Comparison of ENCODE assay signal across 9 cellular contexts in genomic region chr2:241762933-241763369, GRCh38. TPM values are rescaled to one million over a fixed set of nuclear protein-coding genes. Genes with fewer than 3 reads are reported as not detected.
DNase-seq lines count a peak whose midpoint lies in the region; ATAC-seq, FAIRE-seq and TF ChIP-seq lines count a peak whose summit lies in the region.
"Had no signal": no experiment of that assay in that cellular context is flagged by ENCODE, and none has a peak within 500 bp of the region (broad histone marks: within the 10 kb centered on the region; RNA-seq: fewer than 3 reads in every experiment).

No MANE protein-coding gene starts in this region.

- peaks cover 0 to 32% of the 10 kb centered on the region in 2 experiments; a peak in 1 of 4 replicates for H3K4me1 ChIP-seq in SK-N-SH (ENCODE audit: control insufficient read depth in 1 of 2, insufficient read depth in 2 of 2, low read depth in 1 of 2, low read length in 1 of 2)
- H3K4me1 ChIP-seq: A549 had no signal

- TF ChIP-seq CTCF in SK-N-SH (IDR thresholded peaks at IDR 0.05): no peak

- no peaks in the 10 kb centered on the region for H3K9me2 ChIP-seq in SK-N-SH

- peaks cover 12% of the 10 kb centered on the region for H3F3A ChIP-seq in SK-N-SH (replicated peaks; ENCODE audit: insufficient read depth)

- H3K27ac ChIP-seq in SK-N-SH (ENCODE audit: low read depth in 2 of 2, low read length in 1 of 2): peak overlapping the region in 1 of 2 experiments; percentile 53; a peak in 2 of 4 replicates
- H3K27ac ChIP-seq: A549 had no signal

- 81% methylated on average over 13 of the region's 13 CpGs for WGBS in SK-N-SH (ENCODE audit: low lambda C conversion rate)

- no peaks in the 10 kb centered on the region for H3K27me3 ChIP-seq in SK-N-SH (ENCODE audit: insufficient read depth)

- FAIRE-seq in RCC 7860 (lab: Jason Lieb, UNC): no peak
- FAIRE-seq: A549 had no signal

- H3K9me3 ChIP-seq in SK-N-SH: no peaks in the 10 kb centered on the region
- H3K9me3 ChIP-seq: A549 had no signal

- ATAC-seq in SK-N-SH treated with all-trans-retinoic acid at 6 μM for 48 hours: no peak
- no peak for ATAC-seq in HG03280 (IDR thresholded peaks at IDR 0.05; ENCODE audit: unreplicated experiment)
- ATAC-seq: A549 had no signal

- H3K79me2 ChIP-seq in SK-N-SH (ENCODE audit: insufficient read depth): no peaks in the 10 kb centered on the region

- TF ChIP-seq EP300 in SK-N-SH (IDR thresholded peaks at IDR 0.05; ENCODE audit: borderline replicate concordance in 1 of 2, low read depth in 1 of 2, low read length in 1 of 2): no peak

- H3K4me2 ChIP-seq in SK-N-SH: no peak overlapping the region
- H3K4me2 ChIP-seq: A549 had no signal

- intact Hi-C loops in cardiac septum (cut with DNase I): no loop called here

- peaks cover 11 to 16% of the 10 kb centered on the region in 2 experiments for H3K36me3 ChIP-seq in SK-N-SH (replicated peaks in 1 of 2; ENCODE audit: control insufficient read depth in 1 of 2, insufficient read depth in 2 of 2, low read length in 1 of 2)

- no peak overlapping the region for H3K9ac ChIP-seq in SK-N-SH

- TF ChIP-seq RAD21 in SK-N-SH (IDR thresholded peaks at IDR 0.05; ENCODE audit: low read length): no peak

- no peak overlapping the region for H3K4me3 ChIP-seq in SK-N-SH (ENCODE audit: low read depth in 2 of 2, low read length in 1 of 2)
- H3K4me3 ChIP-seq: A549 had no signal

- H2AFZ ChIP-seq in SK-N-SH (ENCODE audit: low read depth): no peak overlapping the region

- POLR2A ChIA-PET in SK-N-SH (lab: Yijun Ruan, JAX): interaction anchor here (1.1 kb wide), 1 partner anchor 61 kb away, joined by 3 read pairs; the partner anchor contains the start of gene ING5

- peak; percentile 45 for DNase-seq in SK-N-SH
- DNase-seq in activated CD4-positive, alpha-beta T cell treated with anti-CD3 and anti-CD28 coated beads, Interleukin-2, amount 50 U/mL, for 4 hours: peak; percentile 23 to 34
- peak; percentile 62 for DNase-seq in cardiac septum (ENCODE audit: low spot score)
- DNase-seq in stimulated activated CD8-positive, alpha-beta memory T cell treated with anti-CD3 and anti-CD28 coated beads, Interleukin-7, amount 100 ng/mL, for 24 hours (ENCODE audit: low read depth): peak; percentile 30
- DNase-seq in RCC 7860 (ENCODE audit: low spot score): no peak
- no peak for DNase-seq in amygdala (lab: John Stamatoyannopoulos, UW)

- H4K20me1 ChIP-seq in SK-N-SH (ENCODE audit: insufficient read depth): no peaks in the 10 kb centered on the region

- CTCF ChIA-PET in SK-N-SH (lab: Yijun Ruan, JAX): interaction anchor here (1.2 to 2.5 kb wide), 5 partner anchors 11 to 41 kb away, joined by 3 to 13 read pairs (median 4); partner anchors contain the start of genes D2HGDH and GAL3ST2

TF ChIP-seq in SK-N-SH, 30 proteins besides CTCF, POLR2A, EP300 and RAD21:
- TF ChIP-seq REST (IDR thresholded peaks at IDR 0.05; ENCODE audit: low read depth, low read length): no peak
- TF ChIP-seq IRF3 (IDR thresholded peaks at IDR 0.05; ENCODE audit: low read depth, low read length): no peak
- TF ChIP-seq RFX5 (IDR thresholded peaks at IDR 0.05; ENCODE audit: low read length): no peak
- no peak for TF ChIP-seq NFIC (IDR thresholded peaks at IDR 0.05; ENCODE audit: borderline replicate concordance)

TF ChIP-seq in SK-N-SH treated with all-trans-retinoic acid at 6 μM for 48 hours, 23 proteins besides CTCF, POLR2A, EP300 and RAD21:
- TF ChIP-seq ZNF8 (CRISPR knock-in tag; IDR thresholded peaks at IDR 0.05) (no peak), ZNF565 (CRISPR knock-in tag; conservative IDR thresholded peaks at IDR 0.05; ENCODE audit: low read depth) (no peak), SNAI2 (CRISPR knock-in tag; IDR thresholded peaks at IDR 0.05) (no peak), TSHZ2 (CRISPR knock-in tag; IDR thresholded peaks at IDR 0.05) (no peak), TOX (CRISPR knock-in tag; IDR thresholded peaks at IDR 0.05; ENCODE audit: borderline replicate concordance) (no peak), ZNF70 (CRISPR knock-in tag; IDR thresholded peaks at IDR 0.05) (no peak), PATZ1 (CRISPR knock-in tag; IDR thresholded peaks at IDR 0.05; ENCODE audit: borderline replicate concordance) (no peak), TCF4 (CRISPR knock-in tag; IDR thresholded peaks at IDR 0.05; ENCODE audit: borderline replicate concordance) (no peak), ZFP30 (CRISPR knock-in tag; IDR thresholded peaks at IDR 0.05) (no peak), ESRRG (CRISPR knock-in tag; IDR thresholded peaks at IDR 0.05) (no peak), ZC3H10 (CRISPR knock-in tag; IDR thresholded peaks at IDR 0.05) (no peak), PPARA (CRISPR knock-in tag; IDR thresholded peaks at IDR 0.05; ENCODE audit: borderline replicate concordance) (no peak), ARNTL (CRISPR knock-in tag; IDR thresholded peaks at IDR 0.05; ENCODE audit: borderline replicate concordance, low read depth) (no peak), OSR1 (CRISPR knock-in tag; IDR thresholded peaks at IDR 0.05) (no peak), ZFP3 (CRISPR knock-in tag; IDR thresholded peaks at IDR 0.05) (no peak), RARB (CRISPR knock-in tag; IDR thresholded peaks at IDR 0.05) (no peak), BACH2 (CRISPR knock-in tag; IDR thresholded peaks at IDR 0.05; ENCODE audit: borderline replicate concordance) (no peak)

RNA-seq across cellular contexts. Expression of gene GAL3ST2, which starts 13.7 kb away (rescaled TPM):
- 0.10 and 0.15 TPM in 2 replicates for polyA plus RNA-seq in SK-N-SH (2012; rRNA removed)
- 0.04 TPM in 1 of 2 replicates, not detected in the other for polyA plus RNA-seq in SK-N-SH (2012; cell fraction: cytosol; rRNA removed)
- polyA plus RNA-seq in SK-N-SH (2012; cell fraction: nucleus; rRNA removed): 0.74 and 1.0 TPM in 2 replicates
- not detected for total RNA-seq in cardiac septum

RNA-seq across cellular contexts. Expression of gene D2HGDH, which starts 28.5 kb away (rescaled TPM):
- polyA plus RNA-seq in SK-N-SH (2012; rRNA removed): 33.7 and 36.3 TPM in 2 replicates
- 12.4 and 18.7 TPM in 2 replicates for polyA plus RNA-seq in SK-N-SH (2012; cell fraction: cytosol; rRNA removed)
- polyA plus RNA-seq in SK-N-SH (2012; cell fraction: nucleus; rRNA removed): 210 and 218 TPM in 2 replicates
- 15.7 TPM for total RNA-seq in cardiac septum

RNA-seq across cellular contexts. Expression of gene NEU4, which starts 46.0 kb away (rescaled TPM):
- polyA plus RNA-seq in SK-N-SH (2012; rRNA removed): 0.05 TPM in 1 of 2 replicates, not detected in the other
- 0.03 and 0.07 TPM in 2 replicates for polyA plus RNA-seq in SK-N-SH (2012; cell fraction: cytosol; rRNA removed)
- 0.54 and 0.62 TPM in 2 replicates for polyA plus RNA-seq in SK-N-SH (2012; cell fraction: nucleus; rRNA removed)
- total RNA-seq in cardiac septum: not detected

Comparison
In these comparisons a context has a peak if more than half of its experiments do, and no peak if none do; other contexts are left out.
1. DNase-seq: peak in SK-N-SH (single experiment), activated CD4-positive, alpha-beta T cell treated with anti-CD3 and anti-CD28 coated beads, Interleukin-2, amount 50 U/mL, for 4 hours (2 of 2), cardiac septum (single experiment) and stimulated activated CD8-positive, alpha-beta memory T cell treated with anti-CD3 and anti-CD28 coated beads, Interleukin-7, amount 100 ng/mL, for 24 hours (single experiment); none in RCC 7860 (single experiment) and amygdala (0 of 56).